Comparison of ENCODE assay signal across 8 cellular contexts in the genomic region with DNA sequence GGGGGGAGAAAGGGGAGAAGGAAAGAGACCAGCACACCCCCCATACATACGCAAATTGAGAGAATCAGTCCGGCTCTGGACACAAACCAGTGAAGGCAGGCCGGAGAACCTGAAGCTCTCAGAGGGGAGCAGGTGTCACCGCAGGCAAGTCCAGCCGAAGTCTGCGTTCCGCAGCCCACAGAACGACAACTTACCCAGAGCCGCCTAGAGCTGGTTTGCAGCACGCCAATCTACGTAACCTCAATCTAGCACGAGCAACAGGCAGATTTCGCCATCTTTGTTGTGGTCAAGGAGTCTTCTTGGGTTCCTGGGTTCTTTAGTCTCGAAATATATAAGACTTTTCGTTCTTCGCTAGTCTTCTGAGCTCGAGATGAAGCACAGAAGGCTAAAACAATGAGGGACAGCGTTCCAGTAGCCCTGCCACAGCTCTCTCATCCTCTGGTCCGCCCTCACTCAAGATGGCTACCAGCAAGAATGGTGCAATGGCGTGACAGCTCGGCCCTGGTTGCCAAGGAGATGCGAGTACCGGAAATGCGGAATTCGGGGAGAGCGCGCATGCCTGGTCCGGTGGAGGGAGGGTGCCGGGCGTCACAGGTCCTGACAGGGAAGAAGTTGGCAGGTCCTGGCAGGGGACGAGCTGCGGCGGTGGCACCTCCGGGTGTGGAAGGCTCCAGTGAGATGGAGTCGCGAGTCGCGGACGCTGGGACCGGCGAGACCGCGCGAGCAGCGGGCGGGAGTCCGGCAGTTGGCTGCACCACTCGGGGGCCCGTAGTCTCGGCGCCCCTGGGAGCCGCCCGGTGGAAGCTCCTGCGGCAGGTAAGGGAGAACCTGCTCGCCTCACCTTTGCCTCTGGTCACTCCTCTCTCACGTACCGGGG. TPM values are rescaled to one million over a fixed set of nuclear protein-coding genes. Genes with fewer than 3 reads are reported as not detected.
DNase-seq lines count a peak whose midpoint lies in the region; ATAC-seq, FAIRE-seq and TF ChIP-seq lines count a peak whose summit lies in the region.

CAMKMT (plus strand) TSS at position 618 of the 877 bp plus-strand sequence.
PREPL (minus strand) TSS at position 165 of the 877 bp plus-strand sequence. CDS start 15,152 bp downstream, outside the sequence.

- H3K23ac ChIP-seq in H1 (ENCODE audit: insufficient read length) (no peak within 1 kb of the TSS), mesenchymal stem cell (ENCODE audit: low read length in 2 of 2) (peak within 1 kb of the TSS in 1 of 2 experiments; percentile 83)

- peak within 1 kb of the TSS; percentile 49 for H4K91ac ChIP-seq in H1 (replicated peaks; ENCODE audit: insufficient read length, low read length)
- H4K91ac ChIP-seq in mesenchymal stem cell (ENCODE audit: low read length): peak within 1 kb of the TSS; percentile 73

- H2AK5ac ChIP-seq in H1 (ENCODE audit: low read depth, low read length) (no peak within 1 kb of the TSS), mesenchymal stem cell (ENCODE audit: low read length, severe bottlenecking) (no peak within 1 kb of the TSS)

- H3K79me1 ChIP-seq in H1 (ENCODE audit: low read depth, low read length) (no peaks in the 10 kb centered on the region), mesenchymal stem cell (replicated peaks; ENCODE audit: low read length, poor library complexity, severe bottlenecking) (peaks cover 26% of the 10 kb centered on the region)

- peak within 1 kb of the TSS; percentile 100 for H2AFZ ChIP-seq in H1 (ENCODE audit: low read length)
- peak within 1 kb of the TSS; percentile 97 for H2AFZ ChIP-seq in mesenchymal stem cell (ENCODE audit: low read depth, low read length)

- peak within 1 kb of the TSS; percentile 100 for H2BK5ac ChIP-seq in H1 (ENCODE audit: low read depth, low read length)
- peak within 1 kb of the TSS; percentile 75 for H2BK5ac ChIP-seq in mesenchymal stem cell (ENCODE audit: low read depth, low read length, poor library complexity, severe bottlenecking)

- DNase-seq in COR-L47 (lab: John Stamatoyannopoulos, UW) (peak; percentile 96), HTR-8/SVneo (ENCODE audit: insufficient read length, low spot score) (peak; percentile 98), NOMO-1 treated with dmso at 0.1 percent for 144 hours (lab: John Stamatoyannopoulos, UW; ENCODE audit: unreplicated experiment) (peak; percentile 95), H1 (ENCODE audit: low read depth in 1 of 2, low spot score in 2 of 2) (peak; percentile 93 to 98), mesenchymal stem cell (peak; percentile 98)
- DNase-seq in activated CD8-positive, alpha-beta memory T cell treated with anti-CD3 and anti-CD28 coated beads for 48 hours (ENCODE audit: low read depth in 2 of 3, low spot score in 2 of 3): peak; percentile 93 to 95 (median 95)
- peak; percentile 94 for DNase-seq in stimulated activated CD8-positive, alpha-beta memory T cell treated with anti-CD3 and anti-CD28 coated beads, Interleukin-12 subunit alpha, Interleukin-12 subunit beta, amount 100 ng/mL, for 4 hours (ENCODE audit: low read depth)

- H4K20me1 ChIP-seq in H1 (replicated peaks in 1 of 2; ENCODE audit: control insufficient read depth in 1 of 2, insufficient read depth in 2 of 2, low read length in 2 of 2): no peaks in the 10 kb centered on the region

- peak; percentile 67 to 81 for TF ChIP-seq POLR2A in H1 (IDR thresholded peaks at IDR 0.05; ENCODE audit: control extremely low read depth in 1 of 2, low read depth in 2 of 2, low read length in 2 of 2)

- H4K5ac ChIP-seq in H1 (ENCODE audit: insufficient read length, low read depth, low read length): peak within 1 kb of the TSS; percentile 65

- WGBS in H1 (ENCODE audit: extremely low coverage in 1 of 2, insufficient coverage in 1 of 2, insufficient read length in 1 of 2, insufficient replicate concordance in 2 of 2, low coverage in 1 of 2, low lambda C conversion rate in 2 of 2, missing lambda C conversion rate in 1 of 2), 2 experiments: 1% methylated on average over 55 of the region's 57 CpGs; no CpG with 5 or more reads in 1 of the 2 experiments
- WGBS in mesenchymal stem cell: 0% methylated on average over 53 of the region's 57 CpGs

- H3K14ac ChIP-seq in H1 (ENCODE audit: insufficient read length) (no peak within 1 kb of the TSS), mesenchymal stem cell (ENCODE audit: low read length in 2 of 2) (peak within 1 kb of the TSS in 1 of 2 experiments; percentile 69)

- H3K27ac ChIP-seq in H1 (ENCODE audit: low read depth, low read length): peak within 1 kb of the TSS; percentile 100
- H3K27ac ChIP-seq in mesenchymal stem cell (ENCODE audit: low read length, poor library complexity, severe bottlenecking): peak within 1 kb of the TSS; percentile 94

- TF ChIP-seq CTCF in H1 (IDR thresholded peaks at IDR 0.05; ENCODE audit: control extremely low read depth in 1 of 3, insufficient read depth in 1 of 3, low read depth in 1 of 3, low read length in 3 of 3): no peak

- H3K56ac ChIP-seq in H1 (replicated peaks; ENCODE audit: insufficient read length, low read depth, low read length): no peak within 1 kb of the TSS

- H3K4ac ChIP-seq in H1 (replicated peaks; ENCODE audit: insufficient read length, low read depth, low read length): no peak within 1 kb of the TSS
- H3K4ac ChIP-seq in mesenchymal stem cell (ENCODE audit: low read depth in 1 of 2, low read length in 2 of 2): peak within 1 kb of the TSS in 1 of 2 experiments; percentile 99

- H2BK12ac ChIP-seq in H1 (ENCODE audit: low read depth, low read length): peak within 1 kb of the TSS; percentile 99
- H2BK12ac ChIP-seq in mesenchymal stem cell (ENCODE audit: low read length in 2 of 2): peak within 1 kb of the TSS in 1 of 2 experiments; percentile 82

- peak within 1 kb of the TSS; percentile 100 for H3K18ac ChIP-seq in H1 (ENCODE audit: extremely low read depth, low read length)
- peak within 1 kb of the TSS; percentile 93 to 96 for H3K18ac ChIP-seq in mesenchymal stem cell (ENCODE audit: low read depth in 1 of 2, low read length in 2 of 2)

- H2BK20ac ChIP-seq in H1 (ENCODE audit: low read length): no peak within 1 kb of the TSS

- peak within 1 kb of the TSS; percentile 79 to 92 (median 88) for H3K4me3 ChIP-seq in H1 (ENCODE audit: extremely low read depth in 1 of 4, insufficient read depth in 2 of 4, low read depth in 3 of 4, low read length in 4 of 4)
- peak within 1 kb of the TSS; percentile 76 to 94 for H3K4me3 ChIP-seq in mesenchymal stem cell (ENCODE audit: insufficient read depth in 1 of 2, low read depth in 1 of 2, low read length in 2 of 2)

- H3K9ac ChIP-seq in H1 (replicated peaks in 1 of 4; ENCODE audit: extremely low read depth in 1 of 4, low read depth in 3 of 4, low read length in 3 of 4): peak within 1 kb of the TSS; percentile 74 to 99 (median 88)
- peak within 1 kb of the TSS; percentile 100 for H3K9ac ChIP-seq in mesenchymal stem cell (ENCODE audit: low read length)

- peak within 1 kb of the TSS; percentile 32; the same call in 1 of the 2 replicates for H2BK15ac ChIP-seq in H1 (ENCODE audit: low read length)
- H2BK15ac ChIP-seq in mesenchymal stem cell (ENCODE audit: low read depth, poor library complexity, severe bottlenecking): peak within 1 kb of the TSS; percentile 90

- POLR2A ChIA-PET in H1 (lab: Charles Lee; ENCODE audit: partially characterized antibody): interaction anchor here (0.7 to 2.7 kb wide), 10 partner anchors 9 to 441 kb away, joined by 3 to 11 read pairs (median 4); no protein-coding TSS in a partner anchor

- peaks cover 5 to 61% of the 10 kb centered on the region in 2 experiments for H3K79me2 ChIP-seq in H1 (ENCODE audit: control insufficient read depth in 1 of 2, insufficient read depth in 2 of 2, low read length in 2 of 2)

- H3K36me3 ChIP-seq in H1 (ENCODE audit: control insufficient read depth in 2 of 4, insufficient read depth in 4 of 4, low read length in 3 of 4) (no peaks in the 10 kb centered on the region), mesenchymal stem cell (ENCODE audit: control insufficient read depth in 1 of 2, insufficient read depth in 2 of 2, low read depth in 1 of 2, low read length in 2 of 2) (peaks cover 0 to 5% of the 10 kb centered on the region in 2 experiments)

- H3K27me3 ChIP-seq in H1 (replicated peaks in 1 of 4; ENCODE audit: control insufficient read depth in 3 of 4, extremely low read depth in 1 of 4, insufficient read depth in 3 of 4, low read length in 3 of 4): no peaks in the 10 kb centered on the region
- H3K27me3 ChIP-seq in mesenchymal stem cell (ENCODE audit: control insufficient read depth in 1 of 2, insufficient read depth in 1 of 2, low read length in 2 of 2): no peaks in the 10 kb centered on the region

- FAIRE-seq in HTR-8/SVneo (lab: Jason Lieb, UNC): peak; percentile 98
- FAIRE-seq in H1 (lab: Jason Lieb, UNC): peak; percentile 85

- no peaks in the 10 kb centered on the region for H3K9me3 ChIP-seq in H1 (ENCODE audit: insufficient read depth in 2 of 2, low read depth in 1 of 2, low read length in 1 of 2)
- H3K9me3 ChIP-seq in mesenchymal stem cell (ENCODE audit: control insufficient read depth, low read length): no peaks in the 10 kb centered on the region

- CTCF ChIA-PET in H1 (lab: Charles Lee; ENCODE audit: partially characterized antibody): interaction anchor here (0.5 to 1.9 kb wide), 9 partner anchors 8 to 595 kb away, joined by 3 to 7 read pairs (median 3); no protein-coding TSS in a partner anchor

- H3K23me2 ChIP-seq in H1 (ENCODE audit: low read depth, low read length): peaks cover 11% of the 10 kb centered on the region

- TF ChIP-seq EP300 in H1 (IDR thresholded peaks at IDR 0.05; ENCODE audit: borderline replicate concordance in 1 of 2, low read depth in 2 of 2, low read length in 2 of 2): peak in 1 of 2 experiments; percentile 70; a peak in 2 of 3 replicates

- peaks cover 0 to 3% (median 3%) of the 10 kb centered on the region in 4 experiments; a peak in 3 of 7 replicates for H3K4me1 ChIP-seq in H1 (replicated peaks in 1 of 4; ENCODE audit: control insufficient read depth in 3 of 4, insufficient read depth in 4 of 4, low read length in 3 of 4)
- H3K4me1 ChIP-seq in mesenchymal stem cell (ENCODE audit: control insufficient read depth, insufficient read depth, low read depth, low read length): peaks cover 2% of the 10 kb centered on the region

- peak; percentile 75 for ATAC-seq in GM21367 (IDR thresholded peaks at IDR 0.05; ENCODE audit: unreplicated experiment)

- peak within 1 kb of the TSS; percentile 72 to 90 for H3K4me2 ChIP-seq in H1 (ENCODE audit: insufficient read depth in 1 of 2, low read depth in 2 of 2, low read length in 2 of 2)
- H3K4me2 ChIP-seq in mesenchymal stem cell (ENCODE audit: low read length, poor library complexity, severe bottlenecking): peak within 1 kb of the TSS; percentile 77

- H2BK120ac ChIP-seq in H1 (replicated peaks; ENCODE audit: low read depth, low read length) (peak within 1 kb of the TSS; percentile 75), mesenchymal stem cell (ENCODE audit: low read depth, low read length) (peak within 1 kb of the TSS; percentile 87)

- TF ChIP-seq RAD21 in H1 (IDR thresholded peaks at IDR 0.05 in 1 of 2, conservative IDR thresholded peaks at IDR 0.05 in 1 of 2; ENCODE audit: low read depth in 2 of 2, low read length in 2 of 2): 0 out of 4 replicates have a peak, but pooled peaks of 1 of the 2 experiments have one; percentile 9

- H4K8ac ChIP-seq in H1 (ENCODE audit: extremely low read depth, insufficient read depth, low read length) (peak within 1 kb of the TSS; percentile 95; the same call in 1 of the 2 replicates), mesenchymal stem cell (ENCODE audit: low read length) (peak within 1 kb of the TSS; percentile 92)

RNA-seq across cellular contexts. Expression of gene CAMKMT, which starts in this region (rescaled TPM):
- total RNA-seq in H1 (2021; fragmentation: NEBNext Ultra II Directional; extraction: Animal tissue kit (Norgen Biotek cat#: 25700)): 18.6 and 22.4 TPM in 2 replicates
- polyA plus RNA-seq in H1 (2011; rRNA removed): 14.7 TPM in 2 replicates
- polyA plus RNA-seq in H1 (2011; cell fraction: cytosol; rRNA removed): 15.6 TPM
- polyA plus RNA-seq in H1 (2011; cell fraction: nucleus; rRNA removed): 6.5 TPM
- 14.9 to 27.4 TPM (median 16.5 TPM) in 4 replicates for polyA plus RNA-seq in H1 (2012, experiment 1 of 2)
- polyA plus RNA-seq in H1 (2012, experiment 2 of 2): 5.8 TPM
- 16.8 TPM for polyA plus RNA-seq in H1 (2013, experiment 1 of 2)
- polyA plus RNA-seq in H1 (2013, experiment 2 of 2): 17.5 TPM
- polyA minus RNA-seq in H1 (2011; rRNA and poly(A)+ RNA removed): 15.5 and 18.5 TPM in 2 replicates
- polyA minus RNA-seq in H1 (2011; cell fraction: cytosol; rRNA and poly(A)+ RNA removed): 7.6 TPM
- polyA minus RNA-seq in H1 (2011; cell fraction: nucleus; rRNA and poly(A)+ RNA removed): 73.9 TPM
- polyA plus RNA-seq in mesenchymal stem cell (2013, experiment 1 of 2): 6.0 TPM
- polyA plus RNA-seq in mesenchymal stem cell (2013, experiment 2 of 2): 5.7 TPM

RNA-seq across cellular contexts. Expression of gene PREPL, which starts in this region (rescaled TPM):
- 38.9 and 40.5 TPM in 2 replicates for total RNA-seq in H1 (2021; fragmentation: NEBNext Ultra II Directional; extraction: Animal tissue kit (Norgen Biotek cat#: 25700))
- polyA plus RNA-seq in H1 (2011; rRNA removed): 9.2 and 13.6 TPM in 2 replicates
- 19.6 TPM for polyA plus RNA-seq in H1 (2011; cell fraction: cytosol; rRNA removed)
- 9.9 TPM for polyA plus RNA-seq in H1 (2011; cell fraction: nucleus; rRNA removed)
- 14.6 to 26.2 TPM (median 16.6 TPM) in 4 replicates for polyA plus RNA-seq in H1 (2012, experiment 1 of 2)
- polyA plus RNA-seq in H1 (2012, experiment 2 of 2): 1.2 TPM
- 27.6 TPM for polyA plus RNA-seq in H1 (2013, experiment 1 of 2)
- 27.9 TPM for polyA plus RNA-seq in H1 (2013, experiment 2 of 2)
- 24.2 and 39.0 TPM in 2 replicates for polyA minus RNA-seq in H1 (2011; rRNA and poly(A)+ RNA removed)
- 13.1 TPM for polyA minus RNA-seq in H1 (2011; cell fraction: cytosol; rRNA and poly(A)+ RNA removed)
- 35.4 TPM for polyA minus RNA-seq in H1 (2011; cell fraction: nucleus; rRNA and poly(A)+ RNA removed)
- polyA plus RNA-seq in mesenchymal stem cell (2013, experiment 1 of 2): 26.1 TPM
- 26.0 TPM for polyA plus RNA-seq in mesenchymal stem cell (2013, experiment 2 of 2)

Comparison
In these comparisons a context has a peak if more than half of its experiments do, and no peak if none do; other contexts are left out.
1. Peak in every context shown above with its lines: DNase-seq, ATAC-seq, H3K4me3 ChIP-seq and H3K27ac ChIP-seq.